11 cellular contexts compared by ENCODE assay signal in genomic region chr3:27591321-27591711, GRCh38.
DNase-seq lines count a peak whose midpoint lies in the region; ATAC-seq and TF ChIP-seq lines count a peak whose summit lies in the region.
"Had no signal": no experiment of that assay in that cellular context is flagged by ENCODE, and none has a peak within 500 bp of the region (broad histone marks: within the 10 kb centered on the region; RNA-seq: fewer than 3 reads in every experiment).

No MANE protein-coding gene starts in this region.

- H3K4me3 Mint-ChIP-seq in activated T-helper 1 cell treated with anti-CD3 and anti-CD28 coated beads, Interleukin-12 subunit alpha, Interleukin-12 subunit beta, Interleukin-2, Interleukin-4 antibody, amounts not matched to agents 30 ng/mL and 10 ng/mL and 1 ng/mL, durations not matched to agents 14 hours and 24 hours and 36 hours = peak overlapping the region; percentile 23
- peak overlapping the region; percentile 41 for H3K4me3 Mint-ChIP-seq in stimulated activated effector memory CD8-positive, alpha-beta T cell treated with anti-CD3 and anti-CD28 coated beads, Interleukin-12 subunit alpha, Interleukin-12 subunit beta, amount 100 ng/mL, for 72 hours

- DNase-seq in activated T-helper 1 cell treated with anti-CD3 and anti-CD28 coated beads, Interleukin-12 subunit alpha, Interleukin-12 subunit beta, Interleukin-2, Interleukin-4 antibody, amounts not matched to agents 30 ng/mL and 10 ng/mL and 1 ng/mL, durations not matched to agents 14 hours and 24 hours and 36 hours (ENCODE audit: low spot score) = no peak
- no peak for DNase-seq in hepatocyte (ENCODE audit: low spot score)
- DNase-seq in stimulated activated effector memory CD8-positive, alpha-beta T cell treated with anti-CD3 and anti-CD28 coated beads, Interleukin-12 subunit alpha, Interleukin-12 subunit beta, amount 100 ng/mL, for 72 hours (ENCODE audit: low spot score in 2 of 2) = no peak
- DNase-seq in NCI-H1694 treated with DMSO at 0.1 percent for 48 hours (lab: John Stamatoyannopoulos, UW) = no peak
- no peak for DNase-seq in NCI-H526 treated with DMSO at 0.1 percent for 48 hours (lab: John Stamatoyannopoulos, UW)
- DNase-seq in NCI-H1694 (lab: John Stamatoyannopoulos, UW) = no peak
- DNase-seq: activated CD4-positive, CD25-positive, alpha-beta regulatory T cell treated with anti-CD3 and anti-CD28 coated beads, Interleukin-2, amount 50 U/mL, for 72 hours; NCI-H2029 treated with DMSO at 0.1 percent for 48 hours had no signal

- no peaks in the 10 kb centered on the region for H3K79me2 ChIP-seq in hepatocyte

- peaks cover 6% of the 10 kb centered on the region for H3K9me3 Mint-ChIP-seq in activated T-helper 1 cell treated with anti-CD3 and anti-CD28 coated beads, Interleukin-12 subunit alpha, Interleukin-12 subunit beta, Interleukin-2, Interleukin-4 antibody, amounts not matched to agents 30 ng/mL and 10 ng/mL and 1 ng/mL, durations not matched to agents 14 hours and 24 hours and 36 hours
- no peaks in the 10 kb centered on the region for H3K9me3 Mint-ChIP-seq in stimulated activated effector memory CD8-positive, alpha-beta T cell treated with anti-CD3 and anti-CD28 coated beads, Interleukin-12 subunit alpha, Interleukin-12 subunit beta, amount 100 ng/mL, for 72 hours

- H4K20me1 ChIP-seq in hepatocyte (ENCODE audit: insufficient read depth, poor library complexity, severe bottlenecking) = no peaks in the 10 kb centered on the region

- no peaks in the 10 kb centered on the region for H3K4me1 ChIP-seq in hepatocyte (ENCODE audit: insufficient read depth)
- H3K4me1 ChIP-seq: prostate gland had no signal

- no peaks in the 10 kb centered on the region for H3K27me3 ChIP-seq in hepatocyte

- no peak overlapping the region for H3K4me3 ChIP-seq in hepatocyte
- H3K4me3 ChIP-seq: prostate gland had no signal

- intact Hi-C loops in activated T-helper 1 cell treated with anti-CD3 and anti-CD28 coated beads, Interleukin-12 subunit alpha, Interleukin-12 subunit beta, Interleukin-2, Interleukin-4 antibody, amounts not matched to agents 30 ng/mL and 10 ng/mL and 1 ng/mL, durations not matched to agents 14 hours and 24 hours and 36 hours (cut with micrococcal nuclease) = loop anchor here (5.0 kb wide), 1 partner anchor 461 kb away; no protein-coding TSS in a partner anchor

- no peaks in the 10 kb centered on the region for H3K36me3 ChIP-seq in hepatocyte (replicated peaks; ENCODE audit: insufficient read depth, low read depth)
- H3K36me3 ChIP-seq: prostate gland had no signal

- WGBS in hepatocyte (ENCODE audit: low lambda C conversion rate, missing lambda C conversion rate) = 50% methylated on average over 3 of the region's 3 CpGs

- H3K9me2 ChIP-seq in hepatocyte (replicated peaks; ENCODE audit: insufficient read depth) = no peaks in the 10 kb centered on the region

- no peaks in the 10 kb centered on the region for H3K27me3 Mint-ChIP-seq in activated T-helper 1 cell treated with anti-CD3 and anti-CD28 coated beads, Interleukin-12 subunit alpha, Interleukin-12 subunit beta, Interleukin-2, Interleukin-4 antibody, amounts not matched to agents 30 ng/mL and 10 ng/mL and 1 ng/mL, durations not matched to agents 14 hours and 24 hours and 36 hours (ENCODE audit: insufficient read depth)

- H3K27ac ChIP-seq in hepatocyte = peak overlapping the region; percentile 39

- peak overlapping the region; percentile 39 for H3K4me2 ChIP-seq in hepatocyte

- no peaks in the 10 kb centered on the region for H3K9me3 ChIP-seq in hepatocyte (ENCODE audit: low read depth)
- H3K9me3 ChIP-seq: prostate gland had no signal

- H3K36me3 Mint-ChIP-seq in activated T-helper 1 cell treated with anti-CD3 and anti-CD28 coated beads, Interleukin-12 subunit alpha, Interleukin-12 subunit beta, Interleukin-2, Interleukin-4 antibody, amounts not matched to agents 30 ng/mL and 10 ng/mL and 1 ng/mL, durations not matched to agents 14 hours and 24 hours and 36 hours (ENCODE audit: low read depth) = peaks cover 7% of the 10 kb centered on the region
- no peaks in the 10 kb centered on the region for H3K36me3 Mint-ChIP-seq in stimulated activated effector memory CD8-positive, alpha-beta T cell treated with anti-CD3 and anti-CD28 coated beads, Interleukin-12 subunit alpha, Interleukin-12 subunit beta, amount 100 ng/mL, for 72 hours

- peak overlapping the region; percentile 76 for H3K27ac Mint-ChIP-seq in activated T-helper 1 cell treated with anti-CD3 and anti-CD28 coated beads, Interleukin-12 subunit alpha, Interleukin-12 subunit beta, Interleukin-2, Interleukin-4 antibody, amounts not matched to agents 30 ng/mL and 10 ng/mL and 1 ng/mL, durations not matched to agents 14 hours and 24 hours and 36 hours
- H3K27ac Mint-ChIP-seq in stimulated activated effector memory CD8-positive, alpha-beta T cell treated with anti-CD3 and anti-CD28 coated beads, Interleukin-12 subunit alpha, Interleukin-12 subunit beta, amount 100 ng/mL, for 72 hours = peak overlapping the region; percentile 79

- TF ChIP-seq CTCF in hepatocyte (IDR thresholded peaks at IDR 0.05; ENCODE audit: poor library complexity) = no peak

- peak overlapping the region; percentile 42 for H2AFZ ChIP-seq in hepatocyte

- peaks cover 32% of the 10 kb centered on the region for H3K4me1 Mint-ChIP-seq in activated T-helper 1 cell treated with anti-CD3 and anti-CD28 coated beads, Interleukin-12 subunit alpha, Interleukin-12 subunit beta, Interleukin-2, Interleukin-4 antibody, amounts not matched to agents 30 ng/mL and 10 ng/mL and 1 ng/mL, durations not matched to agents 14 hours and 24 hours and 36 hours (ENCODE audit: low read depth)
- peaks cover 49% of the 10 kb centered on the region for H3K4me1 Mint-ChIP-seq in stimulated activated effector memory CD8-positive, alpha-beta T cell treated with anti-CD3 and anti-CD28 coated beads, Interleukin-12 subunit alpha, Interleukin-12 subunit beta, amount 100 ng/mL, for 72 hours

- ATAC-seq in HG03342 (IDR thresholded peaks at IDR 0.05; ENCODE audit: unreplicated experiment) (peak; percentile 7), HG03139 (IDR thresholded peaks at IDR 0.05; ENCODE audit: unreplicated experiment) (no peak)
- no peak for ATAC-seq in stimulated activated effector memory CD8-positive, alpha-beta T cell treated with anti-CD3 and anti-CD28 coated beads, Interleukin-12 subunit alpha, Interleukin-12 subunit beta, amount 100 ng/mL, for 72 hours
